Comparison of ENCODE assay signal across 12 cellular contexts in the genomic region with DNA sequence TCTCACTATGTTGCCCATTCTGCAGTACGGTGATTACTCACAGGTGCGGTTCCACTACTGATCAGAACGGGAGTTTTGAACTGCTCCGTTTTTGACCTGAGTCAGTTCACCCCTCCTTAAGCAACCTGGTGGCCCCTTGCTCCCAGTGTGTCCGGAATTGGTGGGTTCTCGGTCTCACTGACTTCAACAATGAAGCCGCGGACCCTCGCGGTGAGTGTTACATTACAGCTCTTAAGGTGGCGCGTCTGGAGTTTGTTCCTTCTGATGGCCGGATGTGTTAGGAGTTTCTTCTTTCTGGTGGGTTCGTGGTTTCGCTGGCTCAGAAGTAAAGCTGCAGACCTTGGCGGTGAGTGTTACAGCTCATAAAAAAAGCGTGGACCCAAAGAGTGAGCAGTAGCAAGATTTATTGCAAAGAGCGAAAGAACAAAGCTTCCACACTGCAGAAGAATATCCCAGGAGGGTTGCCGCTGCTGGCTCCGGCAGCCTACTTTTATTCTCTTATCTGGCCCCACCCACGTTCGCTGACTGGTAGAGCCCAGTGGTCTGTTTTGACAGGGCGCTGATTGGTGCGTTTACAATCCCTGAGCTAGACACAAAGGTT. TPM values are rescaled to one million over a fixed set of nuclear protein-coding genes. Genes with fewer than 3 reads are reported as not detected.
A peak's percentile ranks its signal among the peaks of the same experiment; 100 is the strongest.
DNase-seq lines count a peak whose midpoint lies in the region; ATAC-seq lines count a peak whose summit lies in the region.
"Had no signal": no experiment of that assay in that cellular context is flagged by ENCODE, and none has a peak within 500 bp of the region (broad histone marks: within the 10 kb centered on the region; RNA-seq: fewer than 3 reads in every experiment).

No MANE protein-coding gene starts in this region.

- H3K9me3 Mint-ChIP-seq in CD4-positive, alpha-beta memory T cell: no peaks in the 10 kb centered on the region
- peaks cover 0 to 3% (median 0%) of the 10 kb centered on the region in 7 donors for H3K9me3 Mint-ChIP-seq in naive B cell

- H3K4me3 Mint-ChIP-seq in CD4-positive, alpha-beta memory T cell: peak overlapping the region in 3 of 8 donors; percentile 86 to 91 (median 90)
- H3K4me3 Mint-ChIP-seq in naive B cell: peak overlapping the region in 5 of 8 donors; percentile 72 to 91 (median 87)

- H3K27ac Mint-ChIP-seq in CD4-positive, alpha-beta memory T cell: peak overlapping the region in 6 of 7 donors; percentile 18 to 81 (median 70)
- H3K27ac Mint-ChIP-seq in naive B cell: peak overlapping the region in 4 of 6 donors; percentile 23 to 87 (median 64)

- ATAC-seq in HG03354 (IDR thresholded peaks at IDR 0.05; ENCODE audit: poor library complexity, severe bottlenecking, unreplicated experiment): peak; percentile 50
- peak; percentile 37 for ATAC-seq in naive B cell (ENCODE audit: low read depth in 2 of 2)

- intact Hi-C loops in CD4-positive, alpha-beta memory T cell (cut with micrococcal nuclease): loop anchor here (1.0 to 10.0 kb wide), 4 partner anchors 17 to 399 kb away; partner anchors contain the start of gene PARP1

- no peak overlapping the region for H3K27ac ChIP-seq in CD4-positive, alpha-beta memory T cell (ENCODE audit: low read depth, low read length)
- H3K27ac ChIP-seq: cardiac muscle cell had no signal

- no peaks in the 10 kb centered on the region for H3K9me3 ChIP-seq in CD4-positive, alpha-beta memory T cell (ENCODE audit: control insufficient read depth in 1 of 2, low read length in 2 of 2)

- H3K4me1 ChIP-seq in CD4-positive, alpha-beta memory T cell (ENCODE audit: insufficient read depth, low read length): peaks cover 17% of the 10 kb centered on the region

- H3K4me3 ChIP-seq in CD4-positive, alpha-beta memory T cell (ENCODE audit: low read length in 2 of 2): peak overlapping the region in 1 of 2 donors; percentile 41
- H3K4me3 ChIP-seq: cardiac muscle cell had no signal

- H3K36me3 Mint-ChIP-seq in CD4-positive, alpha-beta memory T cell: no peaks in the 10 kb centered on the region
- no peaks in the 10 kb centered on the region for H3K36me3 Mint-ChIP-seq in naive B cell

- CTCF ChIA-PET in CD4-positive, alpha-beta memory T cell (lab: Charles Lee; ENCODE audit: partially characterized antibody): interaction anchor here (0.7 to 5.3 kb wide), 22 partner anchors 10 to 403 kb away, joined by 3 to 82 read pairs (median 4); partner anchors contain the start of gene PARP1

- no peaks in the 10 kb centered on the region for H3K27me3 ChIP-seq in CD4-positive, alpha-beta memory T cell (ENCODE audit: insufficient read depth, low read length)
- H3K27me3 ChIP-seq: cardiac muscle cell had no signal

- H3K27me3 Mint-ChIP-seq in CD4-positive, alpha-beta memory T cell: peaks cover 0 to 3% of the 10 kb centered on the region in 2 donors
- peaks cover 0 to 5% (median 0%) of the 10 kb centered on the region in 3 donors for H3K27me3 Mint-ChIP-seq in naive B cell

- H3K4me1 Mint-ChIP-seq in CD4-positive, alpha-beta memory T cell: peaks cover 7 to 18% (median 9%) of the 10 kb centered on the region in 4 donors
- peaks cover 22 to 34% (median 30%) of the 10 kb centered on the region in 3 donors for H3K4me1 Mint-ChIP-seq in naive B cell

- DNase-seq in CD4-positive, alpha-beta memory T cell: peak in 4 of 5 donors; percentile 31 to 62 (median 35)
- peak; percentile 70 for DNase-seq in activated CD8-positive, alpha-beta memory T cell treated with anti-CD3 and anti-CD28 coated beads for 24 hours
- DNase-seq in naive B cell (no peak), OCI-M2 (lab: John Stamatoyannopoulos, UW; ENCODE audit: unreplicated experiment) (no peak), NCI-H146 (lab: John Stamatoyannopoulos, UW) (no peak), EL (no peak), NCI-H1694 treated with DMSO at 0.1 percent for 48 hours (lab: John Stamatoyannopoulos, UW) (no peak)
- DNase-seq: AML-193, GOT3, NCI-H1092 treated with DMSO at 0.1 percent for 48 hours had no signal

- H3K36me3 ChIP-seq in CD4-positive, alpha-beta memory T cell (ENCODE audit: insufficient read depth, low read length): no peaks in the 10 kb centered on the region
- H3K36me3 ChIP-seq: cardiac muscle cell had no signal

- POLR2A ChIA-PET in CD4-positive, alpha-beta memory T cell (lab: Charles Lee; ENCODE audit: partially characterized antibody): interaction anchor here (0.8 to 5.0 kb wide), 13 partner anchors 13 to 958 kb away, joined by 3 to 60 read pairs (median 5); partner anchors contain the start of genes COQ8A and PARP1

RNA-seq across cellular contexts. Expression of gene PARP1, which starts 17.6 kb away (rescaled TPM):
- total RNA-seq in CD4-positive, alpha-beta memory T cell: 100 to 1,000 TPM; 120 to 129 TPM
- 100 to 1,000 TPM in 1 of 2 donors, 10 to 100 TPM in 1; 73.0 to 148 TPM for polyA plus RNA-seq in CD4-positive, alpha-beta memory T cell
- polyA plus RNA-seq in naive B cell (ENCODE audit: low read depth in 6 of 6): 100 to 1,000 TPM; 156 to 250 (median 234) TPM

Comparison
In these comparisons a context has a peak if more than half of its experiments do, and no peak if none do; other contexts are left out.
1. DNase-seq: peak in CD4-positive, alpha-beta memory T cell (4 of 5) and activated CD8-positive, alpha-beta memory T cell treated with anti-CD3 and anti-CD28 coated beads for 24 hours (single experiment); none in naive B cell (single experiment), OCI-M2 (single experiment), NCI-H146 (single experiment), EL (single experiment) and NCI-H1694 treated with DMSO at 0.1 percent for 48 hours (single experiment).